18 cellular contexts compared by ENCODE assay signal in genomic region chr10:45198596-45199379, GRCh38.
DNase-seq lines count a peak whose midpoint lies in the region; ATAC-seq and TF ChIP-seq lines count a peak whose summit lies in the region.
"Had no signal": no experiment of that assay in that cellular context is flagged by ENCODE, and none has a peak within 500 bp of the region (broad histone marks: within the 10 kb centered on the region; RNA-seq: fewer than 3 reads in every experiment).

No MANE protein-coding gene starts in this region.

- no peak overlapping the region for H3K4me3 ChIP-seq in endodermal cell (ENCODE audit: low read length)
- no peak overlapping the region for H3K4me3 ChIP-seq in neuronal stem cell (ENCODE audit: low read length in 2 of 2)
- no peak overlapping the region for H3K4me3 ChIP-seq in upper lobe of right lung
- no peak overlapping the region for H3K4me3 ChIP-seq in osteoblast (ENCODE audit: insufficient read depth, low read length)
- H3K4me3 ChIP-seq: GM12878, HAP-1 had no signal

- H3K4me3 Mint-ChIP-seq in endodermal cell, result no peak overlapping the region

- H3K9ac ChIP-seq in endodermal cell (ENCODE audit: extremely low read depth, low read length, poor library complexity, severe bottlenecking) (no peak overlapping the region), neuronal stem cell (ENCODE audit: low read depth, low read length, poor library complexity) (peak overlapping the region; percentile 60)

- H3K36me3 ChIP-seq in endodermal cell (ENCODE audit: control insufficient read depth, insufficient read depth, low read length) (no peaks in the 10 kb centered on the region), neuronal stem cell (replicated peaks in 1 of 2; ENCODE audit: control insufficient read depth in 2 of 2, insufficient read depth in 2 of 2, low read length in 2 of 2) (no peaks in the 10 kb centered on the region), upper lobe of right lung (no peaks in the 10 kb centered on the region), osteoblast (ENCODE audit: insufficient read depth, low read length) (no peaks in the 10 kb centered on the region)
- H3K36me3 ChIP-seq: HAP-1 had no signal

- no peak overlapping the region for H3K4ac ChIP-seq in neuronal stem cell (ENCODE audit: low read length)

- no peaks in the 10 kb centered on the region for H3K9me3 Mint-ChIP-seq in endodermal cell

- H3K27me3 Mint-ChIP-seq in endodermal cell (ENCODE audit: insufficient read depth), result peaks cover 4% of the 10 kb centered on the region

- peaks cover under 1% of the 10 kb centered on the region for H3K4me1 Mint-ChIP-seq in endodermal cell

- H3K27ac ChIP-seq in endodermal cell (ENCODE audit: low read depth, low read length) (no peak overlapping the region), neuronal stem cell (replicated peaks; ENCODE audit: low read length) (no peak overlapping the region), upper lobe of right lung (no peak overlapping the region), osteoblast (ENCODE audit: low read depth, low read length) (no peak overlapping the region)
- H3K27ac ChIP-seq: RWPE1 had no signal

- no peaks in the 10 kb centered on the region for H3K9me3 ChIP-seq in endodermal cell (ENCODE audit: control insufficient read depth, low read length)
- no peaks in the 10 kb centered on the region for H3K9me3 ChIP-seq in neuronal stem cell (replicated peaks in 1 of 2; ENCODE audit: control insufficient read depth in 2 of 2, insufficient read depth in 1 of 2, low read depth in 1 of 2, low read length in 2 of 2)
- H3K9me3 ChIP-seq in upper lobe of right lung, result no peaks in the 10 kb centered on the region
- H3K9me3 ChIP-seq in osteoblast (ENCODE audit: low read depth, low read length), result no peaks in the 10 kb centered on the region
- H3K9me3 ChIP-seq: HAP-1 had no signal

- no peak overlapping the region for H3K14ac ChIP-seq in neuronal stem cell (ENCODE audit: low read length)

- no peak overlapping the region for H2BK120ac ChIP-seq in neuronal stem cell (ENCODE audit: low read depth, low read length)

- peak overlapping the region; percentile 58 for H2BK12ac ChIP-seq in neuronal stem cell (ENCODE audit: low read length)

- no peak overlapping the region for H3K27ac Mint-ChIP-seq in endodermal cell

- no peak overlapping the region for H3K4me2 ChIP-seq in neuronal stem cell (ENCODE audit: insufficient read depth, low read length, poor library complexity, severe bottlenecking)
- no peak overlapping the region for H3K4me2 ChIP-seq in osteoblast (ENCODE audit: insufficient read depth, low read length)

- peak overlapping the region; percentile 65 for H4K8ac ChIP-seq in neuronal stem cell (ENCODE audit: low read depth, low read length)

- WGBS in endodermal cell (ENCODE audit: insufficient coverage in 1 of 2, insufficient read length in 1 of 2), 2 experiments, result 93 to 94% methylated on average over 23 to 53 of the region's 53 CpGs
- WGBS in neuronal stem cell (ENCODE audit: extremely low coverage in 2 of 2, insufficient read length in 2 of 2, insufficient replicate concordance in 1 of 2), 2 donors, result no CpG with 5 or more reads among the region's 53 CpGs

- no peak overlapping the region for H2BK5ac ChIP-seq in neuronal stem cell (ENCODE audit: low read length)

- TF ChIP-seq CTCF in endodermal cell (conservative IDR thresholded peaks at IDR 0.05) (no peak), upper lobe of right lung (IDR thresholded peaks at IDR 0.05) (no peak), osteoblast (IDR thresholded peaks at IDR 0.05; ENCODE audit: extremely low read depth, low read depth, low read length) (no peak)

- H3K4me1 ChIP-seq in endodermal cell (ENCODE audit: control insufficient read depth, insufficient read depth, low read length), result no peaks in the 10 kb centered on the region
- H3K4me1 ChIP-seq in neuronal stem cell (ENCODE audit: control insufficient read depth in 2 of 2, insufficient read depth in 1 of 2, low read depth in 1 of 2, low read length in 2 of 2), result no peaks in the 10 kb centered on the region
- H3K4me1 ChIP-seq in upper lobe of right lung, result no peaks in the 10 kb centered on the region
- no peaks in the 10 kb centered on the region for H3K4me1 ChIP-seq in osteoblast (ENCODE audit: insufficient read depth, low read length)
- H3K4me1 ChIP-seq: HAP-1 had no signal

- no peak overlapping the region for H2AFZ ChIP-seq in neuronal stem cell (ENCODE audit: low read length)
- no peak overlapping the region for H2AFZ ChIP-seq in osteoblast (ENCODE audit: low read length)

- no peak for DNase-seq in Right ventricle myocardium superior
- no peak for DNase-seq in left ventricle myocardium superior
- DNase-seq in endodermal cell, result peak; percentile 50
- no peak for DNase-seq in neuronal stem cell (ENCODE audit: low spot score)
- no peak for DNase-seq in upper lobe of right lung
- DNase-seq in NCI-H524 (lab: John Stamatoyannopoulos, UW), result no peak
- DNase-seq in osteoblast (ENCODE audit: insufficient read length, low spot score, missing footprints), result no peak
- no peak for DNase-seq in effector CD4-positive, alpha-beta T cell
- DNase-seq: C1 segment of cervical spinal cord; DMS153; NCI-H1417 treated with DMSO at 0.1 percent for 48 hours; NCI-H2081 treated with DMSO at 0.1 percent for 48 hours; NCI-H345; NCI-H69; NK-92 treated with Interleukin-12 subunit alpha and Interleukin-12 subunit beta, amount 100 ng/mL, for 24 hours had no signal

- no peaks in the 10 kb centered on the region for H4K20me1 ChIP-seq in osteoblast (ENCODE audit: insufficient read depth, low read length)

- H3K27me3 ChIP-seq in endodermal cell (ENCODE audit: control insufficient read depth, insufficient read depth, low read length, poor library complexity, severe bottlenecking) (no peaks in the 10 kb centered on the region), neuronal stem cell (ENCODE audit: control insufficient read depth in 3 of 3, insufficient read depth in 3 of 3, low read depth in 1 of 3, low read length in 3 of 3) (no peaks in the 10 kb centered on the region), upper lobe of right lung (peaks cover 7% of the 10 kb centered on the region), osteoblast (ENCODE audit: insufficient read depth, low read length) (peaks cover 2% of the 10 kb centered on the region)

- no peaks in the 10 kb centered on the region for H3K79me2 ChIP-seq in osteoblast (ENCODE audit: insufficient read depth, low read length)

- peak overlapping the region; percentile 57 for H3K18ac ChIP-seq in neuronal stem cell (ENCODE audit: low read length)

- H3K23ac ChIP-seq in neuronal stem cell (ENCODE audit: low read depth, low read length, poor library complexity), result peak overlapping the region; percentile 85

- ATAC-seq in Right ventricle myocardium superior (ENCODE audit: poor library complexity) (peak; percentile 34), left ventricle myocardium superior (no peak), upper lobe of right lung (peak; percentile 47)
- ATAC-seq: GM12878 had no signal

- peak overlapping the region; percentile 72 for H4K91ac ChIP-seq in neuronal stem cell (ENCODE audit: low read depth, low read length, poor library complexity)

- H2BK15ac ChIP-seq in neuronal stem cell (ENCODE audit: low read length), result no peak overlapping the region

- intact Hi-C loops in Right ventricle myocardium superior (cut with DNase I) (no loop called here), left ventricle myocardium superior (cut with micrococcal nuclease) (no loop called here), upper lobe of right lung (cut with DNase I) (no loop called here)

- peak overlapping the region; percentile 37 for H2AK5ac ChIP-seq in neuronal stem cell (ENCODE audit: low read depth, low read length)

- H3K79me1 ChIP-seq in neuronal stem cell (ENCODE audit: low read depth, low read length), result no peaks in the 10 kb centered on the region

- H3K36me3 Mint-ChIP-seq in endodermal cell (ENCODE audit: low read depth), result no peaks in the 10 kb centered on the region
